14 cellular contexts compared by ENCODE assay signal in genomic region chr10:613217-613616, GRCh38.
A peak's percentile ranks its signal among the peaks of the same experiment; 100 is the strongest.
DNase-seq lines count a peak whose midpoint lies in the region; ATAC-seq and TF ChIP-seq lines count a peak whose summit lies in the region.
"Had no signal": no experiment of that assay in that cellular context is flagged by ENCODE, and none has a peak within 500 bp of the region (broad histone marks: within the 10 kb centered on the region; RNA-seq: fewer than 3 reads in every experiment).

No MANE protein-coding gene starts in this region.

- H3K4me1 Mint-ChIP-seq in type B pancreatic cell (ENCODE audit: unreplicated experiment), result peaks cover 84% of the 10 kb centered on the region

- no peaks in the 10 kb centered on the region for H3K36me3 ChIP-seq in mammary epithelial cell (ENCODE audit: insufficient read depth, low read length)
- no peaks in the 10 kb centered on the region for H3K36me3 ChIP-seq in Karpas-422 (ENCODE audit: insufficient read depth, low read length)

- in situ Hi-C loops in mammary epithelial cell (cut with MboI; ENCODE audit: low sequenced_read_pairs in 2 of 2), result no loop called here

- H3K9ac ChIP-seq in mammary epithelial cell (ENCODE audit: insufficient read depth, low read length) (no peak overlapping the region), Karpas-422 (ENCODE audit: low read length) (no peak overlapping the region)

- H4K20me1 ChIP-seq in mammary epithelial cell (ENCODE audit: insufficient read depth, low read length), result no peaks in the 10 kb centered on the region
- H4K20me1 ChIP-seq in Karpas-422 (ENCODE audit: insufficient read depth, low read depth, low read length), result no peaks in the 10 kb centered on the region

- no peaks in the 10 kb centered on the region for H3K4me1 ChIP-seq in mammary epithelial cell (ENCODE audit: insufficient read depth, low read length)
- H3K4me1 ChIP-seq in Karpas-422 (ENCODE audit: low read length), result no peaks in the 10 kb centered on the region

- peak; percentile 37 for DNase-seq in NCI-H1417 treated with DMSO at 0.1 percent for 48 hours (lab: John Stamatoyannopoulos, UW)
- DNase-seq in mammary epithelial cell, result peak; percentile 57
- peak; percentile 77 for DNase-seq in left kidney (ENCODE audit: low read depth, low spot score)
- DNase-seq in type B pancreatic cell (ENCODE audit: extremely low spot score, unreplicated experiment), result no peak
- no peak for DNase-seq in SKM-1 (lab: John Stamatoyannopoulos, UW; ENCODE audit: unreplicated experiment)
- no peak for DNase-seq in Karpas-422
- DNase-seq: DND-41; hypothalamus; NCI-H524; stimulated activated naive CD8-positive, alpha-beta T cell treated with anti-CD3 and anti-CD28 coated beads, Interleukin-15, amount 100 ng/mL, for 72 hours; T-cell had no signal

- no peak overlapping the region for H3K27ac ChIP-seq in mammary epithelial cell (ENCODE audit: insufficient read depth, low read depth, low read length)
- no peak overlapping the region for H3K27ac ChIP-seq in Karpas-422 (ENCODE audit: low read length)

- H3K79me2 ChIP-seq in mammary epithelial cell (ENCODE audit: insufficient read depth, low read length) (no peaks in the 10 kb centered on the region), Karpas-422 (ENCODE audit: low read length) (no peaks in the 10 kb centered on the region)

- dilution Hi-C loops in mammary epithelial cell (cut with HindIII; ENCODE audit: low sequenced_read_pairs), result no loop called here

- H3K4me3 ChIP-seq in mammary epithelial cell (replicated peaks in 1 of 3; ENCODE audit: insufficient read depth in 1 of 3, low read depth in 2 of 3, low read length in 3 of 3), result no peak overlapping the region
- H3K4me3 ChIP-seq in Karpas-422 (ENCODE audit: low read length), result no peak overlapping the region

- CTCF ChIA-PET in mammary epithelial cell (lab: Charles Lee; ENCODE audit: low non-redundant PET), result no interaction called here

- H3K4me2 ChIP-seq in mammary epithelial cell (ENCODE audit: insufficient read depth, low read depth, low read length), result no peak overlapping the region
- H3K4me2 ChIP-seq in Karpas-422 (ENCODE audit: low read depth, low read length, poor library complexity, severe bottlenecking), result no peak overlapping the region

- peak overlapping the region; percentile 89 for H3K27ac Mint-ChIP-seq in type B pancreatic cell
- H3K27ac Mint-ChIP-seq: activated naive CD4-positive, alpha-beta T cell treated with anti-CD3 and anti-CD28 coated beads, Interleukin-2, amount 50 U/mL, for 72 hours; stimulated activated naive CD8-positive, alpha-beta T cell treated with anti-CD3 and anti-CD28 coated beads, Interleukin-15, amount 100 ng/mL, for 72 hours; T-cell had no signal

- no TSS peak for BruUV-seq in mammary epithelial cell (replicated peaks; lab: Mats Ljungman, UMichigan)

- 5% methylated on average over 13 of the region's 13 CpGs for WGBS in mammary epithelial cell (ENCODE audit: low coverage, missing lambda C conversion rate)

- H3K27me3 ChIP-seq in mammary epithelial cell (ENCODE audit: insufficient read depth, low read length) (no peaks in the 10 kb centered on the region), Karpas-422 (ENCODE audit: low read length) (no peaks in the 10 kb centered on the region)

- TF ChIP-seq CTCF in mammary epithelial cell (conservative IDR thresholded peaks at IDR 0.05 in 1 of 2, IDR thresholded peaks at IDR 0.05 in 1 of 2; ENCODE audit: extremely low read depth in 1 of 2, insufficient read depth in 1 of 2, low read depth in 1 of 2, low read length in 2 of 2) (no peak), type B pancreatic cell (conservative IDR thresholded peaks at IDR 0.05) (no peak)

- H3K4me3 Mint-ChIP-seq in type B pancreatic cell, result peak overlapping the region; percentile 77
- H3K4me3 Mint-ChIP-seq: stimulated activated naive CD8-positive, alpha-beta T cell treated with anti-CD3 and anti-CD28 coated beads, Interleukin-15, amount 100 ng/mL, for 72 hours; T-cell had no signal

- peaks cover 18% of the 10 kb centered on the region for H3K9me3 ChIP-seq in mammary epithelial cell (replicated peaks; ENCODE audit: insufficient read depth, low read length)
- no peaks in the 10 kb centered on the region for H3K9me3 ChIP-seq in Karpas-422 (ENCODE audit: low read length)

- H3K9me3 Mint-ChIP-seq in type B pancreatic cell, result no peaks in the 10 kb centered on the region
- H3K9me3 Mint-ChIP-seq: T-cell had no signal

- intact Hi-C loops in mammary epithelial cell (cut with micrococcal nuclease), result no loop called here

- H3K9me2 ChIP-seq in Karpas-422 (replicated peaks; ENCODE audit: insufficient read depth, low read length), result no peaks in the 10 kb centered on the region

- H3K27me3 Mint-ChIP-seq in type B pancreatic cell, result peaks cover 3% of the 10 kb centered on the region

- no peak for ATAC-seq in GM18870 (IDR thresholded peaks at IDR 0.05; ENCODE audit: unreplicated experiment)
- ATAC-seq: activated naive CD4-positive, alpha-beta T cell treated with anti-CD3 and anti-CD28 coated beads, Interleukin-2, amount 50 U/mL, for 72 hours; HepG2; stimulated activated naive CD8-positive, alpha-beta T cell treated with anti-CD3 and anti-CD28 coated beads, Interleukin-15, amount 100 ng/mL, for 72 hours; T-cell had no signal

- peaks cover 6% of the 10 kb centered on the region for H3K36me3 Mint-ChIP-seq in type B pancreatic cell
- H3K36me3 Mint-ChIP-seq: activated naive CD4-positive, alpha-beta T cell treated with anti-CD3 and anti-CD28 coated beads, Interleukin-2, amount 50 U/mL, for 72 hours; T-cell had no signal

- H2AFZ ChIP-seq in mammary epithelial cell (ENCODE audit: low read depth, low read length) (no peak overlapping the region), Karpas-422 (ENCODE audit: low read length) (no peak overlapping the region)

Comparison
In these comparisons a context has a peak if more than half of its experiments do, and no peak if none do; other contexts are left out.
1. DNase-seq: peak in NCI-H1417 treated with DMSO at 0.1 percent for 48 hours (single experiment), mammary epithelial cell (single experiment) and left kidney (single experiment); none in type B pancreatic cell (single experiment), SKM-1 (single experiment) and Karpas-422 (single experiment).